ENCODE assay signal across 17 cellular contexts in genomic region chr3:130843441-130843840, GRCh38. TPM values are rescaled to one million over a fixed set of nuclear protein-coding genes. Genes with fewer than 3 reads are reported as not detected.
A peak's percentile ranks its signal among the peaks of the same experiment; 100 is the strongest.
DNase-seq lines count a peak whose midpoint lies in the region; ATAC-seq and TF ChIP-seq lines count a peak whose summit lies in the region.
"Had no signal": no experiment of that assay in that cellular context is flagged by ENCODE, and none has a peak within 500 bp of the region (broad histone marks: within the 10 kb centered on the region; RNA-seq: fewer than 3 reads in every experiment).

No MANE protein-coding gene starts in this region.

- H3K4me1 ChIP-seq in GM23338 (ENCODE audit: insufficient read depth) (peaks cover 30% of the 10 kb centered on the region), neural progenitor cell (peaks cover 10% of the 10 kb centered on the region)
- H3K4me1 ChIP-seq: Caco-2 had no signal

- TF ChIP-seq CTCF in GM23338 (conservative IDR thresholded peaks at IDR 0.05; ENCODE audit: low read depth in 2 of 2) (no peak), neural progenitor cell (IDR thresholded peaks at IDR 0.05) (no peak)

- peaks cover 54% of the 10 kb centered on the region for H3K4me1 Mint-ChIP-seq in GM23338
- peaks cover 5% of the 10 kb centered on the region for H3K4me1 Mint-ChIP-seq in T-helper 17 cell
- peaks cover 15% of the 10 kb centered on the region for H3K4me1 Mint-ChIP-seq in neural progenitor cell

- H3K9ac ChIP-seq in neural progenitor cell, result no peak overlapping the region

- no peak for DNase-seq in GM23338 (ENCODE audit: low spot score)
- no peak for DNase-seq in T-helper 17 cell
- DNase-seq in left cardiac atrium, result no peak
- no peak for DNase-seq in neural progenitor cell (ENCODE audit: low spot score)
- no peak for DNase-seq in NCI-H1694 treated with DMSO at 0.1 percent for 48 hours (lab: John Stamatoyannopoulos, UW)
- no peak for DNase-seq in stimulated activated CD4-positive, alpha-beta T cell treated with anti-CD3 and anti-CD28 coated beads, Interleukin-4, amount 100 ng/mL, for 24 hours
- no peak for DNase-seq in activated CD4-positive, alpha-beta T cell treated with anti-CD3 and anti-CD28 coated beads, Interleukin-2, amount 50 U/mL, for 48 hours
- DNase-seq in activated T-cell treated with anti-CD3 and anti-CD28 coated beads, Interleukin-2, amount 50 U/mL, for 1 hour, result no peak
- DNase-seq: Caco-2; MG63; NCI-H1930; NCI-H2227 treated with DMSO at 0.1 percent for 48 hours; NCI-H524 treated with DMSO at 0.1 percent for 48 hours; NK-92 treated with Interleukin-12 subunit alpha and Interleukin-12 subunit beta, amount 100 ng/mL, for 24 hours; OCI-M1 had no signal

- H4K20me1 ChIP-seq in GM23338 (replicated peaks; ENCODE audit: insufficient read depth) (no peaks in the 10 kb centered on the region), neural progenitor cell (ENCODE audit: low read depth) (no peaks in the 10 kb centered on the region)

- H3K36me3 Mint-ChIP-seq in GM23338 (ENCODE audit: low read depth), result no peaks in the 10 kb centered on the region
- no peaks in the 10 kb centered on the region for H3K36me3 Mint-ChIP-seq in T-helper 17 cell (ENCODE audit: low read depth)
- H3K36me3 Mint-ChIP-seq in neural progenitor cell, result no peaks in the 10 kb centered on the region

- no peak overlapping the region for H3K27ac Mint-ChIP-seq in GM23338
- H3K27ac Mint-ChIP-seq in T-helper 17 cell, result peak overlapping the region; percentile 24
- H3K27ac Mint-ChIP-seq in neural progenitor cell, result no peak overlapping the region

- ATAC-seq in GM23338, result no peak
- no peak for ATAC-seq in T-helper 17 cell
- peak; percentile 68 to 75 for ATAC-seq in left cardiac atrium
- ATAC-seq: HCT116 had no signal

- H3K4me2 ChIP-seq in GM23338 (no peak overlapping the region), neural progenitor cell (no peak overlapping the region)

- peaks cover 3% of the 10 kb centered on the region; the same call in 1 of the 2 replicates for H3K9me2 ChIP-seq in GM23338 (ENCODE audit: insufficient read depth)

- no peaks in the 10 kb centered on the region for H3F3A ChIP-seq in GM23338 (replicated peaks; ENCODE audit: low read depth)
- no peaks in the 10 kb centered on the region for H3F3A ChIP-seq in neural progenitor cell (ENCODE audit: low read depth)

- H3K4me3 Mint-ChIP-seq in GM23338 (no peak overlapping the region), T-helper 17 cell (no peak overlapping the region), neural progenitor cell (no peak overlapping the region)

- H3K27ac ChIP-seq in GM23338 (ENCODE audit: low read depth) (no peak overlapping the region), neural progenitor cell (no peak overlapping the region)
- H3K27ac ChIP-seq: RWPE1 had no signal

- H3K36me3 ChIP-seq in GM23338 (ENCODE audit: insufficient read depth) (no peaks in the 10 kb centered on the region), neural progenitor cell (no peaks in the 10 kb centered on the region)
- H3K36me3 ChIP-seq: MG63 had no signal

- H3K4me3 ChIP-seq in GM23338, result no peak overlapping the region
- no peak overlapping the region for H3K4me3 ChIP-seq in neural progenitor cell
- H3K4me3 ChIP-seq: MG63 had no signal

- H2AFZ ChIP-seq in GM23338 (peak overlapping the region; percentile 44; the same call in 1 of the 2 replicates), neural progenitor cell (replicated peaks) (peak overlapping the region; percentile 34)

- H3K27me3 Mint-ChIP-seq in GM23338 (ENCODE audit: insufficient read depth, low read depth, poor library complexity) (peaks cover 5% of the 10 kb centered on the region), T-helper 17 cell (peaks cover 10% of the 10 kb centered on the region), neural progenitor cell (ENCODE audit: insufficient read depth, low read depth) (peaks cover 5% of the 10 kb centered on the region)

- H3K9me3 Mint-ChIP-seq in GM23338, result no peaks in the 10 kb centered on the region
- no peaks in the 10 kb centered on the region for H3K9me3 Mint-ChIP-seq in neural progenitor cell

- H3K27me3 ChIP-seq in GM23338 (ENCODE audit: insufficient read depth), result no peaks in the 10 kb centered on the region
- H3K27me3 ChIP-seq in neural progenitor cell, result no peaks in the 10 kb centered on the region

- H3K9me3 ChIP-seq in T-helper 17 cell (ENCODE audit: control insufficient read depth, low read length, poor library complexity, severe bottlenecking) (no peaks in the 10 kb centered on the region), neural progenitor cell (ENCODE audit: low read depth) (no peaks in the 10 kb centered on the region)
- H3K9me3 ChIP-seq: Caco-2, MG63 had no signal

- no peaks in the 10 kb centered on the region for H3K79me2 ChIP-seq in GM23338 (replicated peaks; ENCODE audit: insufficient read depth)
- H3K79me2 ChIP-seq in neural progenitor cell (ENCODE audit: low read depth), result no peaks in the 10 kb centered on the region

- intact Hi-C loops in left cardiac atrium (cut with DNase I), result no loop called here

TF ChIP-seq in GM23338, 12 proteins besides CTCF, POLR2A, EP300 and RAD21 (continues in another document):
- TF ChIP-seq POLR2AphosphoS5 (IDR thresholded peaks at IDR 0.05; ENCODE audit: low read depth) (no peak), NANOG (IDR thresholded peaks at IDR 0.05; ENCODE audit: borderline replicate concordance) (no peak), ZNF462 (CRISPR knock-in tag; IDR thresholded peaks at IDR 0.05) (no peak), JUNB (IDR thresholded peaks at IDR 0.05; ENCODE audit: unreplicated experiment) (no peak), STAT1 (IDR thresholded peaks at IDR 0.05; ENCODE audit: unreplicated experiment) (no peak), ZNF331 (CRISPR knock-in tag; IDR thresholded peaks at IDR 0.05; ENCODE audit: low read depth) (no peak)

RNA-seq across cellular contexts. Expression of gene ATP2C1, which starts 50.4 kb away (rescaled TPM):
- total RNA-seq in GM23338 (2014; rRNA removed; shearing (Covaris generic)), result 75.7 and 81.9 TPM in 2 replicates
- polyA plus RNA-seq in GM23338 (2016; fragmentation: Nextera tagmentation; extraction: Ambion mirVana), result 21.2 and 28.1 TPM in 2 replicates
- total RNA-seq in T-helper 17 cell (10 to 100 TPM; 57.9 to 60.0 TPM), left cardiac atrium (10 to 100 TPM; 51.0 to 51.9 TPM), neural progenitor cell (ENCODE audit: low replicate concordance) (64.5 and 161 TPM in 2 replicates)

Comparison
In these comparisons a context has a peak if more than half of its experiments do, and no peak if none do; other contexts are left out.
1. ATAC-seq: peak in left cardiac atrium (2 of 2); none in GM23338 (single experiment) and T-helper 17 cell (single experiment).